Comparison of ENCODE assay signal across 26 cellular contexts in the genomic region with DNA sequence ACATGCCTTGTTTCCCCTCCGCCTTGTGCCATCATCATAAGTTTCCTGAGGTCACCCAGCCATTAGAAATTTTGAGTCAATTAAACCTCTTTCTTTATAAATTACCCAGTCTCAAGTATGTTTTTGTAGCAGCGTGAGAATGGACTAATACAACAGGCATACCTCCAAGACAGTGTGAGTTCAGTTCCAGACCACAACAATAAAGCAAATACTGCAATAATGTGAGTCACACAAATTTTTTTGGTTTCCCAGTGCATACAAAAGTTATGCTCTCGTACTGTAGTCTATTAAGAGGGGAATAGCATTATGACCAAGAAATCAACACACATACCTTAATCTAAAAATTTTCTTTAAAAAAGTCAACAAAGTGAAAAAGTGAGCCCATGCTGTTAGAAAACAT.
DNase-seq lines count a peak whose midpoint lies in the region; ATAC-seq, FAIRE-seq and TF ChIP-seq lines count a peak whose summit lies in the region.
"Had no signal": no experiment of that assay in that cellular context is flagged by ENCODE, and none has a peak within 500 bp of the region (broad histone marks: within the 10 kb centered on the region; RNA-seq: fewer than 3 reads in every experiment).

No MANE protein-coding gene starts in this region.

- no peaks in the 10 kb centered on the region for H3K9me3 ChIP-seq in breast epithelium
- H3K9me3 ChIP-seq: BE2C, prostate gland, upper lobe of left lung had no signal

- H3K36me3 ChIP-seq in breast epithelium (no peaks in the 10 kb centered on the region), bronchial epithelial cell (ENCODE audit: control insufficient read depth, insufficient read depth, low read length) (no peaks in the 10 kb centered on the region)
- H3K36me3 ChIP-seq: BE2C, prostate gland, upper lobe of left lung had no signal

- peaks cover 12% of the 10 kb centered on the region for H3K36me3 Mint-ChIP-seq in MCF 10A (ENCODE audit: insufficient read depth, unreplicated experiment)
- no peaks in the 10 kb centered on the region for H3K36me3 Mint-ChIP-seq in activated naive CD4-positive, alpha-beta T cell treated with anti-CD3 and anti-CD28 coated beads, Interleukin-2, amount 50 U/mL, for 72 hours
- H3K36me3 Mint-ChIP-seq: memory B cell had no signal

- no peak overlapping the region for H3K4me3 ChIP-seq in breast epithelium
- no peak overlapping the region for H3K4me3 ChIP-seq in bronchial epithelial cell (ENCODE audit: low read depth, low read length)
- H3K4me3 ChIP-seq: dorsolateral prefrontal cortex, prostate gland, upper lobe of left lung had no signal

- POLR2A ChIA-PET in MCF 10A (lab: Yijun Ruan, JAX): no interaction called here

- H3K27me3 ChIP-seq in breast epithelium: no peaks in the 10 kb centered on the region
- no peaks in the 10 kb centered on the region for H3K27me3 ChIP-seq in bronchial epithelial cell (ENCODE audit: control insufficient read depth, insufficient read depth, low read length)
- H3K27me3 ChIP-seq in foreskin keratinocyte: no peaks in the 10 kb centered on the region
- H3K27me3 ChIP-seq: BE2C, dorsolateral prefrontal cortex, upper lobe of left lung had no signal

- no peaks in the 10 kb centered on the region for H3K4me1 ChIP-seq in breast epithelium
- H3K4me1 ChIP-seq in foreskin keratinocyte: peaks cover 19% of the 10 kb centered on the region
- H3K4me1 ChIP-seq: BE2C, prostate gland, upper lobe of left lung had no signal

- H3K27ac ChIP-seq in breast epithelium (peak overlapping the region in 1 of 2 donors; percentile 10), foreskin keratinocyte (no peak overlapping the region)
- H3K27ac ChIP-seq: 22Rv1, dorsolateral prefrontal cortex, KMS-11, prostate gland, upper lobe of left lung had no signal

- no peak overlapping the region for H3K4me3 Mint-ChIP-seq in MCF 10A (ENCODE audit: unreplicated experiment)
- H3K4me3 Mint-ChIP-seq: activated T-cell treated with anti-CD3 and anti-CD28 coated beads, Interleukin-2, amount 50 U/mL, for 24 hours; central memory CD8-positive, alpha-beta T cell; memory B cell had no signal

- H3K9me3 Mint-ChIP-seq in MCF 10A (ENCODE audit: unreplicated experiment): no peaks in the 10 kb centered on the region
- H3K9me3 Mint-ChIP-seq in activated naive CD4-positive, alpha-beta T cell treated with anti-CD3 and anti-CD28 coated beads, Interleukin-2, amount 50 U/mL, for 72 hours: peaks cover 0 to 4% of the 10 kb centered on the region in 2 donors
- H3K9me3 Mint-ChIP-seq: activated T-cell treated with anti-CD3 and anti-CD28 coated beads, Interleukin-2, amount 50 U/mL, for 24 hours had no signal

- FAIRE-seq in bronchial epithelial cell (lab: Jason Lieb, UNC): no peak
- peak; percentile 32 for FAIRE-seq in urothelium cell line (lab: Jason Lieb, UNC)
- FAIRE-seq: G401.6 had no signal

- no peak overlapping the region for H3K27ac Mint-ChIP-seq in MCF 10A (ENCODE audit: low read depth, unreplicated experiment)
- H3K27ac Mint-ChIP-seq in activated naive CD4-positive, alpha-beta T cell treated with anti-CD3 and anti-CD28 coated beads, Interleukin-2, amount 50 U/mL, for 72 hours: no peak overlapping the region
- H3K27ac Mint-ChIP-seq: activated T-cell treated with anti-CD3 and anti-CD28 coated beads, Interleukin-2, amount 50 U/mL, for 24 hours; memory B cell had no signal

- peak; percentile 79 for ATAC-seq in foreskin keratinocyte
- no peak for ATAC-seq in activated naive CD4-positive, alpha-beta T cell treated with anti-CD3 and anti-CD28 coated beads, Interleukin-2, amount 50 U/mL, for 72 hours

- intact Hi-C loops in MCF 10A (cut with micrococcal nuclease): no loop called here
- intact Hi-C loops in breast epithelium (cut with DNase I; ENCODE audit: low total_unique reads): no loop called here

- peaks cover 11% of the 10 kb centered on the region for H3K4me1 Mint-ChIP-seq in MCF 10A (ENCODE audit: insufficient read depth, unreplicated experiment)
- H3K4me1 Mint-ChIP-seq: central memory CD8-positive, alpha-beta T cell; memory B cell had no signal

- TF ChIP-seq CTCF in MCF 10A (IDR thresholded peaks at IDR 0.05; ENCODE audit: unreplicated experiment) (no peak), breast epithelium (IDR thresholded peaks at IDR 0.05) (no peak), bronchial epithelial cell (IDR thresholded peaks at IDR 0.05; ENCODE audit: insufficient read depth, low read length, severe bottlenecking) (no peak), foreskin keratinocyte (conservative IDR thresholded peaks at IDR 0.05) (no peak)

- DNase-seq in MCF 10A (ENCODE audit: unreplicated experiment) (peak; percentile 69), breast epithelium (ENCODE audit: low spot score in 2 of 2) (no peak), bronchial epithelial cell (ENCODE audit: low read depth) (peak; percentile 90), foreskin keratinocyte (peak; percentile 73 to 84), urothelium cell line (ENCODE audit: low spot score) (peak; percentile 9), SIG-M5 (lab: John Stamatoyannopoulos, UW) (no peak)
- DNase-seq in stimulated activated CD8-positive, alpha-beta memory T cell treated with anti-CD3 and anti-CD28 coated beads, Interleukin-4, amount 100 ng/mL, for 48 hours: no peak
- DNase-seq in activated naive CD4-positive, alpha-beta T cell treated with anti-CD3 and anti-CD28 coated beads, Interleukin-2, amount 50 U/mL, for 72 hours (ENCODE audit: low spot score in 2 of 2): no peak
- DNase-seq: activated CD4-positive, alpha-beta T cell treated with anti-CD3 and anti-CD28 coated beads for 4 hours; activated CD8-positive, alpha-beta memory T cell treated with anti-CD3 and anti-CD28 coated beads for 24 hours; activated gamma-delta T cell treated with Interleukin-2 at 50 U/mL for 16 hours; activated T-cell treated with anti-CD3 and anti-CD28 coated beads, Interleukin-2, amount 50 U/mL, for 24 hours; amygdala; BE2C; dorsolateral prefrontal cortex; MV-4-11; NCI-H1694 treated with DMSO at 0.1 percent for 48 hours; NCI-H69; T-helper 2 cell; upper lobe of left lung had no signal

- H3K27me3 Mint-ChIP-seq in MCF 10A (ENCODE audit: insufficient read depth, unreplicated experiment): no peaks in the 10 kb centered on the region
- H3K27me3 Mint-ChIP-seq: memory B cell had no signal

- CTCF ChIA-PET in MCF 10A (lab: Yijun Ruan, JAX): no interaction called here

- TF ChIP-seq POLR2A in breast epithelium (IDR thresholded peaks at IDR 0.05): no peak

- no TSS peak for BruUV-seq in MCF 10A (replicated peaks; lab: Mats Ljungman, UMichigan)

Comparison
In these comparisons a context has a peak if more than half of its experiments do, and no peak if none do; other contexts are left out.
1. DNase-seq: peak in MCF 10A (single experiment), bronchial epithelial cell (single experiment), foreskin keratinocyte (2 of 2) and urothelium cell line (single experiment); none in breast epithelium (0 of 2), SIG-M5 (single experiment), stimulated activated CD8-positive, alpha-beta memory T cell treated with anti-CD3 and anti-CD28 coated beads, Interleukin-4, amount 100 ng/mL, for 48 hours (single experiment) and activated naive CD4-positive, alpha-beta T cell treated with anti-CD3 and anti-CD28 coated beads, Interleukin-2, amount 50 U/mL, for 72 hours (0 of 2).